11 cellular contexts compared by ENCODE assay signal in the genomic region with DNA sequence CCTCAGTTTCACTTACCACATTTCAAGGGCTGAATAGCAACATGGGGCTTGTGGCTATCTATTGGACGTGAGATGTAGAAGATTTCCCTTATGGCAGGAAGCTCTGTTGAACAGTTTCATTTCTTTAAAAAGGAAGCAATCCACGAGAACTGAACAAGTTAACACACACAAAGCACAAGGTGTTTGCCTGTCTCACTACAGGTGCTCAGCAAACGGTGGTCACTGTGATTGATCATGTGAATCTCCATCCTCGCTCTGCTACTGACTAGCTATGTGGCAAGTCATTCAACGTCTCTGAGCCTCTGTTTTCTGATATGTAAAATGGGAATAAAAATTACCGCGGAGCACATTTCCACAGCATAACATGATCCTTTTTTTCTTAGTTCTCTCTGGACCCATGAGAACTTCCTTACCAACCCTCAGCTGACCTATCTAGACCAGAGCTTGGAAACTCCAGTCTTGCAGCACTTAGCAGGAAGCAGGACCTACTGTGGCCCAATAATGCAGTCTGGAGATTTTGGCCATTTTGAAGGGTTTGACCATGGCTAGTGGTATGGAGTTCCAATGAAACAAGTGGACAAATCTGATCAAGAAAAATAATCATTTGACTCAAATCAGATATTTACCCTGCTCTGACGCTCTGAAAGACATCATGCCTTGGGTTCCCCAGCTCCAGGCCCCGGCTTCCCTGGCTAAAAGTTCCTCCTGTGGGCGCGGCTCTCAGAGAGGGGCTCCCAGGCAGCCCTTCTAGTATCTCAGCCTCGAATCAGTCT.
DNase-seq lines count a peak whose midpoint lies in the region; ATAC-seq and TF ChIP-seq lines count a peak whose summit lies in the region.
"Had no signal": no experiment of that assay in that cellular context is flagged by ENCODE, and none has a peak within 500 bp of the region (broad histone marks: within the 10 kb centered on the region; RNA-seq: fewer than 3 reads in every experiment).

No MANE protein-coding gene starts in this region.

- no peaks in the 10 kb centered on the region for H3K36me3 ChIP-seq in breast epithelium
- no peaks in the 10 kb centered on the region for H3K36me3 ChIP-seq in transverse colon

- H3K27me3 ChIP-seq in breast epithelium (no peaks in the 10 kb centered on the region), transverse colon (no peaks in the 10 kb centered on the region)

- ATAC-seq in GM19351 (IDR thresholded peaks at IDR 0.05; ENCODE audit: unreplicated experiment) (peak; percentile 84), HG03066 (IDR thresholded peaks at IDR 0.05; ENCODE audit: low read depth, unreplicated experiment) (peak; percentile 79)
- ATAC-seq: activated CD8-positive, alpha-beta memory T cell treated with anti-CD3 and anti-CD28 coated beads, Interleukin-2, amount 10 ng/mL, durations not matched to agents 7 days and 5 days; K562 had no signal

- in situ Hi-C loops in transverse colon (cut with MboI; ENCODE audit: low pct_ligation_motif_present in 1 of 4, low pct_unique_long_range_greater_than_20kb in 1 of 4, low sequenced_read_pairs in 3 of 4) = no loop called here

- intact Hi-C loops in breast epithelium (cut with DNase I; ENCODE audit: low total_unique reads) (no loop called here), transverse colon (cut with DNase I; ENCODE audit: low total_unique reads) (no loop called here)

- peak overlapping the region; percentile 89 to 91 for H3K27ac ChIP-seq in breast epithelium
- H3K27ac ChIP-seq in transverse colon = peak overlapping the region; percentile 73 to 78 (median 75)

- H3K9me3 ChIP-seq in breast epithelium = no peaks in the 10 kb centered on the region
- H3K9me3 ChIP-seq in transverse colon = no peaks in the 10 kb centered on the region

- DNase-seq in breast epithelium (ENCODE audit: low spot score in 2 of 2) (no peak), transverse colon (no peak), NCI-H1694 treated with DMSO at 0.1 percent for 48 hours (lab: John Stamatoyannopoulos, UW) (no peak), RPMI8226 (no peak)
- DNase-seq in activated effector memory CD4-positive, alpha-beta T cell treated with Interleukin-2 at 50 U/mL for 16 hours = no peak
- DNase-seq: activated CD8-positive, alpha-beta memory T cell treated with anti-CD3 and anti-CD28 coated beads, Interleukin-2, amount 10 ng/mL, durations not matched to agents 7 days and 5 days; kidney glomerular epithelial cell; SHP77 had no signal

- H3K4me3 ChIP-seq in breast epithelium = no peak overlapping the region
- no peak overlapping the region for H3K4me3 ChIP-seq in transverse colon
- H3K4me3 ChIP-seq: K562 had no signal

- TF ChIP-seq CTCF in breast epithelium (IDR thresholded peaks at IDR 0.05) (no peak), transverse colon (IDR thresholded peaks at IDR 0.05) (no peak)

- no peak for TF ChIP-seq POLR2A in breast epithelium (IDR thresholded peaks at IDR 0.05)
- TF ChIP-seq POLR2A in transverse colon (IDR thresholded peaks at IDR 0.05) = no peak

- 75 to 83% methylated on average over 6 to 12 of the region's 12 CpGs for WGBS in transverse colon (ENCODE audit: low coverage in 1 of 2), 2 donors

- H3K4me1 ChIP-seq in breast epithelium = peaks cover 22 to 46% of the 10 kb centered on the region in 2 donors
- peaks cover 25 to 61% (median 37%) of the 10 kb centered on the region in 4 donors for H3K4me1 ChIP-seq in transverse colon

- TF ChIP-seq EP300 in transverse colon (IDR thresholded peaks at IDR 0.05; ENCODE audit: low read depth) = no peak
